In genomic region chr2:105757361-105757933, GRCh38 we compare ENCODE assay signal across 15 cellular contexts. TPM values are rescaled to one million over a fixed set of nuclear protein-coding genes. Genes with fewer than 3 reads are reported as not detected.
A peak's percentile ranks its signal among the peaks of the same experiment; 100 is the strongest.
DNase-seq lines count a peak whose midpoint lies in the region; ATAC-seq and TF ChIP-seq lines count a peak whose summit lies in the region.
"Had no signal": no experiment of that assay in that cellular context is flagged by ENCODE, and none has a peak within 500 bp of the region (broad histone marks: within the 10 kb centered on the region; RNA-seq: fewer than 3 reads in every experiment).

No MANE protein-coding gene starts in this region.

- ATAC-seq in T-cell (replicated peaks in 1 of 4): no peak
- ATAC-seq in effector memory CD8-positive, alpha-beta T cell (replicated peaks): peak; percentile 13
- peak; percentile 12 for ATAC-seq in upper lobe of right lung
- no peak for ATAC-seq in HG03342 (IDR thresholded peaks at IDR 0.05; ENCODE audit: unreplicated experiment)

- no peaks in the 10 kb centered on the region for H3K36me3 ChIP-seq in upper lobe of right lung
- H3K36me3 ChIP-seq: brain microvascular endothelial cell, prostate gland had no signal

- H3K27ac ChIP-seq in upper lobe of right lung: no peak overlapping the region
- H3K27ac ChIP-seq: brain microvascular endothelial cell, GM23248, prostate gland had no signal

- no peaks in the 10 kb centered on the region for H3K27me3 ChIP-seq in upper lobe of right lung
- H3K27me3 ChIP-seq: brain microvascular endothelial cell had no signal

- H3K4me1 ChIP-seq in upper lobe of right lung: peaks cover 35% of the 10 kb centered on the region
- H3K4me1 ChIP-seq: prostate gland had no signal

- TF ChIP-seq CTCF in upper lobe of right lung (IDR thresholded peaks at IDR 0.05): no peak

- H3K4me3 ChIP-seq in upper lobe of right lung: no peak overlapping the region
- H3K4me3 ChIP-seq: GM23248, prostate gland had no signal

- H3K36me3 Mint-ChIP-seq in activated naive CD4-positive, alpha-beta T cell treated with anti-CD3 and anti-CD28 coated beads, Interleukin-2, amount 50 U/mL, for 24 hours: peaks cover 14% of the 10 kb centered on the region
- H3K36me3 Mint-ChIP-seq in T-cell: peaks cover 24% of the 10 kb centered on the region
- H3K36me3 Mint-ChIP-seq in effector memory CD8-positive, alpha-beta T cell (ENCODE audit: insufficient read depth): peaks cover 23% of the 10 kb centered on the region
- H3K36me3 Mint-ChIP-seq: mesothelial cell of epicardium had no signal

- no peak for DNase-seq in activated naive CD4-positive, alpha-beta T cell treated with anti-CD3 and anti-CD28 coated beads, Interleukin-2, amount 50 U/mL, for 16 hours
- DNase-seq in T-cell: no peak
- DNase-seq in effector memory CD8-positive, alpha-beta T cell: no peak
- DNase-seq in upper lobe of right lung: no peak
- no peak for DNase-seq in NCI-H345 treated with DMSO at 0.1 percent for 48 hours (lab: John Stamatoyannopoulos, UW; ENCODE audit: unreplicated experiment)
- DNase-seq in Ammon's horn (ENCODE audit: low spot score): no peak
- DNase-seq: brain microvascular endothelial cell; DMS53; effector CD4-positive, alpha-beta T cell; GM23248; Right ventricle myocardium superior had no signal

- H3K4me1 Mint-ChIP-seq in activated naive CD4-positive, alpha-beta T cell treated with anti-CD3 and anti-CD28 coated beads, Interleukin-2, amount 50 U/mL, for 24 hours: peaks cover 99% of the 10 kb centered on the region
- peaks cover 96 to 99% (median 97%) of the 10 kb centered on the region in 3 donors for H3K4me1 Mint-ChIP-seq in T-cell
- peaks cover 82 to 97% of the 10 kb centered on the region in 2 donors for H3K4me1 Mint-ChIP-seq in effector memory CD8-positive, alpha-beta T cell (ENCODE audit: low read depth in 2 of 2)

- intact Hi-C loops in upper lobe of right lung (cut with DNase I): no loop called here

- H3K27me3 Mint-ChIP-seq in activated naive CD4-positive, alpha-beta T cell treated with anti-CD3 and anti-CD28 coated beads, Interleukin-2, amount 50 U/mL, for 24 hours: no peaks in the 10 kb centered on the region
- no peaks in the 10 kb centered on the region for H3K27me3 Mint-ChIP-seq in T-cell
- no peaks in the 10 kb centered on the region for H3K27me3 Mint-ChIP-seq in effector memory CD8-positive, alpha-beta T cell

- H3K9me3 Mint-ChIP-seq in activated naive CD4-positive, alpha-beta T cell treated with anti-CD3 and anti-CD28 coated beads, Interleukin-2, amount 50 U/mL, for 24 hours: no peaks in the 10 kb centered on the region
- no peaks in the 10 kb centered on the region for H3K9me3 Mint-ChIP-seq in T-cell
- no peaks in the 10 kb centered on the region for H3K9me3 Mint-ChIP-seq in effector memory CD8-positive, alpha-beta T cell
- H3K9me3 Mint-ChIP-seq: mesothelial cell of epicardium had no signal

- CTCF ChIA-PET in T-cell (lab: Charles Lee): interaction anchor here (0.5 to 0.7 kb wide), 2 partner anchors 22 to 172 kb away, joined by 3 to 6 read pairs; no protein-coding TSS in a partner anchor

- POLR2A ChIA-PET in T-cell (lab: Charles Lee): interaction anchor here in 1 of 2 donors (0.5 to 1.1 kb wide), 2 partner anchors 10 to 98 kb away, joined by 6 to 7 read pairs; no protein-coding TSS in a partner anchor

- H3K9me3 ChIP-seq in upper lobe of right lung: no peaks in the 10 kb centered on the region
- H3K9me3 ChIP-seq: prostate gland had no signal

- H3K4me3 Mint-ChIP-seq in activated naive CD4-positive, alpha-beta T cell treated with anti-CD3 and anti-CD28 coated beads, Interleukin-2, amount 50 U/mL, for 24 hours: peak overlapping the region; percentile 49
- peak overlapping the region; percentile 46 to 98 (median 46) for H3K4me3 Mint-ChIP-seq in T-cell
- peak overlapping the region; percentile 61 to 77 for H3K4me3 Mint-ChIP-seq in effector memory CD8-positive, alpha-beta T cell
- H3K4me3 Mint-ChIP-seq: mesothelial cell of epicardium had no signal

- peak overlapping the region; percentile 97 for H3K27ac Mint-ChIP-seq in activated naive CD4-positive, alpha-beta T cell treated with anti-CD3 and anti-CD28 coated beads, Interleukin-2, amount 50 U/mL, for 24 hours
- H3K27ac Mint-ChIP-seq in T-cell: peak overlapping the region; percentile 91 to 95
- peak overlapping the region; percentile 91 to 94 for H3K27ac Mint-ChIP-seq in effector memory CD8-positive, alpha-beta T cell
- H3K27ac Mint-ChIP-seq: mesothelial cell of epicardium had no signal

RNA-seq across cellular contexts. Expression of gene NCK2, which starts 12.7 kb away (rescaled TPM):
- total RNA-seq in T-cell: 100 to 1,000 TPM in 4 of 5 donors, 10 to 100 TPM in 1; 97.7 to 154 (median 120) TPM
- total RNA-seq in upper lobe of right lung: 49.7 TPM

Comparison
In these comparisons a context has a peak if more than half of its experiments do, and no peak if none do; other contexts are left out.
1. ATAC-seq: peak in effector memory CD8-positive, alpha-beta T cell (single experiment) and upper lobe of right lung (single experiment); none in T-cell (0 of 4) and HG03342 (single experiment).
2. Peak in every context shown above with its lines, with median percentiles within 50 percentile points of each other: H3K27ac Mint-ChIP-seq and H3K4me3 Mint-ChIP-seq.